ENCODE assay signal across 1 cellular context in the genomic region with DNA sequence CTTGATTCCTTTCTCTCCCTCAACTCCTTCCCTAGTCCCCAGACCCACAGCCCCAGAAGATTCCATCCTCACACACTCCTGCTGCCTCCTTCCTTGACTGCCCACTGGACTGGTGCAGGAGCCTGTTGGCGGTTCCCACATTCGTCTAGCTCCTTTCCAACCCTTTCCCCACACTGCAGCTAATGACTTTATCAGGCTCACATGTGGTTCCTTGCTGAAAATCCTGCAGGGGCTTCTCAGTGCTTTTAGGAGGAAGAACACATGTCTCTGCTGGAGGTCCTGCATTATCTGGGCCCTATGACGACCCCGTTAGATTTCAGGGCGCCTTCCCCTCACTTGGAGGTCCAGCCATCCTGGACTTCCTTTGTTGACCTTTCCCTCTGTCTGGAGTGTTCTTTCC.
TF ChIP-seq lines count a peak whose summit lies in the region.

No MANE protein-coding gene starts in this region.

TF ChIP-seq in SK-N-SH treated with all-trans-retinoic acid at 6 μM for 48 hours, 23 proteins besides CTCF, POLR2A, EP300 and RAD21 (continued from another document):
- TF ChIP-seq, protein P1, sequence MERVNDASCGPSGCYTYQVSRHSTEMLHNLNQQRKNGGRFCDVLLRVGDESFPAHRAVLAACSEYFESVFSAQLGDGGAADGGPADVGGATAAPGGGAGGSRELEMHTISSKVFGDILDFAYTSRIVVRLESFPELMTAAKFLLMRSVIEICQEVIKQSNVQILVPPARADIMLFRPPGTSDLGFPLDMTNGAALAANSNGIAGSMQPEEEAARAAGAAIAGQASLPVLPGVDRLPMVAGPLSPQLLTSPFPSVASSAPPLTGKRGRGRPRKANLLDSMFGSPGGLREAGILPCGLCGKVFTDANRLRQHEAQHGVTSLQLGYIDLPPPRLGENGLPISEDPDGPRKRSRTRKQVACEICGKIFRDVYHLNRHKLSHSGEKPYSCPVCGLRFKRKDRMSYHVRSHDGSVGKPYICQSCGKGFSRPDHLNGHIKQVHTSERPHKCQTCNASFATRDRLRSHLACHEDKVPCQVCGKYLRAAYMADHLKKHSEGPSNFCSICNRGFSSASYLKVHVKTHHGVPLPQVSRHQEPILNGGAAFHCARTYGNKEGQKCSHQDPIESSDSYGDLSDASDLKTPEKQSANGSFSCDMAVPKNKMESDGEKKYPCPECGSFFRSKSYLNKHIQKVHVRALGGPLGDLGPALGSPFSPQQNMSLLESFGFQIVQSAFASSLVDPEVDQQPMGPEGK (CRISPR knock-in tag; IDR thresholded peaks at IDR 0.05; ENCODE audit: borderline replicate concordance) = no peak
- TF ChIP-seq ZNF8 (CRISPR knock-in tag; IDR thresholded peaks at IDR 0.05) (no peak), OSR1 (CRISPR knock-in tag; IDR thresholded peaks at IDR 0.05) (no peak)
